In genomic region chr20:17449039-17449438, GRCh38 we compare ENCODE assay signal across 26 cellular contexts.
DNase-seq lines count a peak whose midpoint lies in the region; ATAC-seq and TF ChIP-seq lines count a peak whose summit lies in the region.
"Had no signal": no experiment of that assay in that cellular context is flagged by ENCODE, and none has a peak within 500 bp of the region (broad histone marks: within the 10 kb centered on the region; RNA-seq: fewer than 3 reads in every experiment).

No MANE protein-coding gene starts in this region.

- H3K4me1 ChIP-seq in PC-3 (ENCODE audit: insufficient read depth, low read length): no peaks in the 10 kb centered on the region
- H3K4me1 ChIP-seq in foreskin keratinocyte: no peaks in the 10 kb centered on the region
- H3K4me1 ChIP-seq in osteoblast (ENCODE audit: insufficient read depth, low read length): no peaks in the 10 kb centered on the region
- H3K4me1 ChIP-seq: BLaER1 had no signal

- H3K4me1 Mint-ChIP-seq in nephron progenitor cell: peaks cover 20% of the 10 kb centered on the region
- H3K4me1 Mint-ChIP-seq in MCF 10A (ENCODE audit: insufficient read depth, unreplicated experiment): no peaks in the 10 kb centered on the region
- H3K4me1 Mint-ChIP-seq: CD4-positive, CD25-positive, alpha-beta regulatory T cell; H9 had no signal

- H3K4me3 ChIP-seq in PC-3 (ENCODE audit: low read length) (no peak overlapping the region), osteoblast (ENCODE audit: insufficient read depth, low read length) (no peak overlapping the region)
- H3K4me3 ChIP-seq: BLaER1, GM12878, GM23248 had no signal

- no peak overlapping the region for H3K4me3 Mint-ChIP-seq in nephron progenitor cell
- H3K4me3 Mint-ChIP-seq in MCF 10A (ENCODE audit: unreplicated experiment): no peak overlapping the region
- H3K4me3 Mint-ChIP-seq: CD4-positive, CD25-positive, alpha-beta regulatory T cell; H9 had no signal

- no peak overlapping the region for H3K9ac ChIP-seq in PC-3 (ENCODE audit: low read length)
- H3K9ac ChIP-seq: BLaER1, GM23248, KMS-11 had no signal

- H3K27me3 Mint-ChIP-seq in nephron progenitor cell (ENCODE audit: low read depth, poor library complexity) (peaks cover 10% of the 10 kb centered on the region), MCF 10A (ENCODE audit: insufficient read depth, unreplicated experiment) (peaks cover 55% of the 10 kb centered on the region)

- intact Hi-C loops in PC-3 (cut with micrococcal nuclease) (no loop called here), MCF 10A (cut with micrococcal nuclease) (no loop called here)

- no peaks in the 10 kb centered on the region for H3K9me3 Mint-ChIP-seq in nephron progenitor cell
- no peaks in the 10 kb centered on the region for H3K9me3 Mint-ChIP-seq in MCF 10A (ENCODE audit: unreplicated experiment)
- H3K9me3 Mint-ChIP-seq: H9 had no signal

- H3K27ac Mint-ChIP-seq in nephron progenitor cell (no peak overlapping the region), MCF 10A (ENCODE audit: low read depth, unreplicated experiment) (no peak overlapping the region)
- H3K27ac Mint-ChIP-seq: CD4-positive, CD25-positive, alpha-beta regulatory T cell; H9 had no signal

- H3K79me2 ChIP-seq in PC-3 (ENCODE audit: low read length): no peaks in the 10 kb centered on the region
- no peaks in the 10 kb centered on the region for H3K79me2 ChIP-seq in osteoblast (ENCODE audit: insufficient read depth, low read length)

- H3K27ac ChIP-seq in PC-3 (ENCODE audit: low read length): no peak overlapping the region
- H3K27ac ChIP-seq in foreskin keratinocyte: no peak overlapping the region
- no peak overlapping the region for H3K27ac ChIP-seq in osteoblast (ENCODE audit: low read depth, low read length)
- H3K27ac ChIP-seq: BLaER1, GM23248, KMS-11 had no signal

- H3K36me3 ChIP-seq in PC-3 (ENCODE audit: low read depth, low read length) (no peaks in the 10 kb centered on the region), osteoblast (ENCODE audit: insufficient read depth, low read length) (no peaks in the 10 kb centered on the region)
- H3K36me3 ChIP-seq: BLaER1 had no signal

- H3K9me3 ChIP-seq in PC-3 (ENCODE audit: low read length) (no peaks in the 10 kb centered on the region), osteoblast (ENCODE audit: low read depth, low read length) (no peaks in the 10 kb centered on the region)
- H3K9me3 ChIP-seq: BLaER1 had no signal

- BruUV-seq in PC-3 (replicated peaks; lab: Mats Ljungman, UMichigan) (no TSS peak), MCF 10A (replicated peaks; lab: Mats Ljungman, UMichigan) (no TSS peak)

- no peaks in the 10 kb centered on the region for H4K20me1 ChIP-seq in PC-3 (ENCODE audit: low read length)
- H4K20me1 ChIP-seq in osteoblast (ENCODE audit: insufficient read depth, low read length): no peaks in the 10 kb centered on the region
- H4K20me1 ChIP-seq: BLaER1 had no signal

- H2AFZ ChIP-seq in PC-3 (ENCODE audit: low read length) (no peak overlapping the region), osteoblast (ENCODE audit: low read length) (no peak overlapping the region)
- H2AFZ ChIP-seq: GM23248 had no signal

- TF ChIP-seq CTCF in PC-3 (conservative IDR thresholded peaks at IDR 0.05; ENCODE audit: low read depth, low read length): no peak
- TF ChIP-seq CTCF in foreskin keratinocyte (conservative IDR thresholded peaks at IDR 0.05): no peak
- TF ChIP-seq CTCF in nephron progenitor cell (IDR thresholded peaks at IDR 0.05): no peak
- TF ChIP-seq CTCF in osteoblast (IDR thresholded peaks at IDR 0.05; ENCODE audit: extremely low read depth, low read depth, low read length): no peak
- TF ChIP-seq CTCF in MCF 10A (IDR thresholded peaks at IDR 0.05; ENCODE audit: unreplicated experiment): no peak

- POLR2A ChIA-PET in PC-3 (lab: Charles Lee; ENCODE audit: unreplicated experiment): interaction anchor here (0.6 kb wide), 1 partner anchor 43 kb away, joined by 10 read pairs; no protein-coding TSS in a partner anchor
- POLR2A ChIA-PET in MCF 10A (lab: Yijun Ruan, JAX): no interaction called here

- H3K27me3 ChIP-seq in PC-3 (ENCODE audit: low read length) (peaks cover 81% of the 10 kb centered on the region), foreskin keratinocyte (no peaks in the 10 kb centered on the region), osteoblast (ENCODE audit: insufficient read depth, low read length) (peaks cover 17% of the 10 kb centered on the region)
- H3K27me3 ChIP-seq: BLaER1 had no signal

- no peaks in the 10 kb centered on the region for H3K9me2 ChIP-seq in PC-3 (replicated peaks; ENCODE audit: low read length)

- DNase-seq in ELF-1 (ENCODE audit: low read depth, low spot score): peak; percentile 49
- peak; percentile 12 for DNase-seq in PC-3
- no peak for DNase-seq in foreskin keratinocyte
- DNase-seq in nephron progenitor cell: peak; percentile 26
- DNase-seq in osteoblast (ENCODE audit: insufficient read length, low spot score, missing footprints): no peak
- no peak for DNase-seq in MCF 10A (ENCODE audit: unreplicated experiment)
- no peak for DNase-seq in inferior parietal cortex (ENCODE audit: extremely low spot score)
- DNase-seq: CD4-positive, CD25-positive, alpha-beta regulatory T cell; GDM1; GM23248; H9; IMR-90; NCI-H1092; NCI-H1436; NCI-H187; NCI-H2081 treated with DMSO at 0.1 percent for 48 hours; NCI-H2171 treated with DMSO at 0.1 percent for 48 hours; NCI-H345; NCI-H510A treated with DMSO at 0.1 percent for 48 hours; NCI-H748 treated with DMSO at 0.1 percent for 48 hours; NK-92 treated with Interleukin-12 subunit alpha and Interleukin-12 subunit beta, amount 100 ng/mL, for 24 hours; RPMI8226; SHP77 had no signal

- H3F3A ChIP-seq in PC-3 (ENCODE audit: low read length, unreplicated experiment): no peaks in the 10 kb centered on the region

- H3K4me2 ChIP-seq in PC-3 (ENCODE audit: low read length) (no peak overlapping the region), osteoblast (ENCODE audit: insufficient read depth, low read length) (no peak overlapping the region)
- H3K4me2 ChIP-seq: BLaER1, KMS-11 had no signal

- ATAC-seq in PC-3 (no peak), foreskin keratinocyte (peak; percentile 26)
- ATAC-seq: GM12878 had no signal

- CTCF ChIA-PET in PC-3 (lab: Charles Lee): no interaction called here
- CTCF ChIA-PET in MCF 10A (lab: Yijun Ruan, JAX): interaction anchor here (0.5 to 1.6 kb wide), 3 partner anchors 16 to 804 kb away, joined by 3 to 5 read pairs (median 3); no protein-coding TSS in a partner anchor

- H3K36me3 Mint-ChIP-seq in nephron progenitor cell (ENCODE audit: low read depth): no peaks in the 10 kb centered on the region
- H3K36me3 Mint-ChIP-seq in MCF 10A (ENCODE audit: insufficient read depth, unreplicated experiment): no peaks in the 10 kb centered on the region
- H3K36me3 Mint-ChIP-seq: CD4-positive, CD25-positive, alpha-beta regulatory T cell had no signal

Comparison
In these comparisons a context has a peak if more than half of its experiments do, and no peak if none do; other contexts are left out.
1. DNase-seq: peak in ELF-1 (single experiment), PC-3 (single experiment) and nephron progenitor cell (single experiment); none in foreskin keratinocyte (0 of 2), osteoblast (single experiment), MCF 10A (single experiment) and inferior parietal cortex (single experiment).